In genomic region chr6:93416575-93417420, GRCh38 we compare ENCODE assay signal across 9 cellular contexts. TPM values are rescaled to one million over a fixed set of nuclear protein-coding genes. Genes with fewer than 3 reads are reported as not detected.
A peak's percentile ranks its signal among the peaks of the same experiment; 100 is the strongest.
DNase-seq lines count a peak whose midpoint lies in the region; ATAC-seq and TF ChIP-seq lines count a peak whose summit lies in the region.
"Had no signal": no experiment of that assay in that cellular context is flagged by ENCODE, and none has a peak within 500 bp of the region (broad histone marks: within the 10 kb centered on the region; RNA-seq: fewer than 3 reads in every experiment).

No MANE protein-coding gene starts in this region.

- ATAC-seq in GM21526 (IDR thresholded peaks at IDR 0.05; ENCODE audit: low FRiP score, unreplicated experiment) (no peak), GM21529 (IDR thresholded peaks at IDR 0.05; ENCODE audit: unreplicated experiment) (no peak)

- H3K36me3 ChIP-seq in smooth muscle cell (ENCODE audit: low read depth) = no peaks in the 10 kb centered on the region

- DNase-seq in DMS79 treated with DMSO at 0.1 percent for 48 hours (lab: John Stamatoyannopoulos, UW) (peak; percentile 59), NCI-H146 (lab: John Stamatoyannopoulos, UW) (peak; percentile 93), amygdala (lab: John Stamatoyannopoulos, UW) (peak in 37 of 56 donors; percentile 2 to 76 (median 37)), smooth muscle cell (lab: John Stamatoyannopoulos, UW; ENCODE audit: unreplicated experiment) (peak; percentile 50), LoVo (ENCODE audit: low spot score) (no peak)

- H3F3A ChIP-seq in smooth muscle cell (ENCODE audit: low read depth) = no peaks in the 10 kb centered on the region

- no peak overlapping the region for H3K9ac ChIP-seq in smooth muscle cell (ENCODE audit: low read depth)

- H3K4me2 ChIP-seq in smooth muscle cell = peak overlapping the region; percentile 90

- H3K27ac ChIP-seq in smooth muscle cell (ENCODE audit: low read depth) = no peak overlapping the region
- H3K27ac ChIP-seq: HL-60 had no signal

- no peaks in the 10 kb centered on the region for H3K27me3 ChIP-seq in smooth muscle cell (ENCODE audit: low read depth)

- peaks cover 37% of the 10 kb centered on the region for H3K79me2 ChIP-seq in smooth muscle cell (ENCODE audit: low read depth)

- H3K9me3 ChIP-seq in iPS-18c (ENCODE audit: control insufficient read depth, insufficient read depth, low read length) (no peaks in the 10 kb centered on the region), smooth muscle cell (replicated peaks; ENCODE audit: low read depth) (no peaks in the 10 kb centered on the region)

- peak overlapping the region; percentile 88 for H2AFZ ChIP-seq in smooth muscle cell (ENCODE audit: low read depth)

- TF ChIP-seq CTCF in smooth muscle cell (IDR thresholded peaks at IDR 0.05; ENCODE audit: borderline replicate concordance, insufficient read depth, poor library complexity, severe bottlenecking) = no peak

- WGBS in smooth muscle cell (ENCODE audit: low lambda C conversion rate) = 1% methylated on average over 51 of the region's 76 CpGs

- peaks cover 5% of the 10 kb centered on the region for H3K4me1 ChIP-seq in smooth muscle cell (ENCODE audit: low read depth)

- no peaks in the 10 kb centered on the region for H4K20me1 ChIP-seq in smooth muscle cell (ENCODE audit: low read depth)

- peak overlapping the region; percentile 81 for H3K4me3 ChIP-seq in iPS-18c (ENCODE audit: insufficient read depth, low read depth, low read length)
- H3K4me3 ChIP-seq in smooth muscle cell = peak overlapping the region; percentile 58

RNA-seq across cellular contexts. Expression of gene EPHA7, which starts 2.6 kb away (rescaled TPM):
- 6.2 and 8.2 TPM in 2 replicates for total RNA-seq in smooth muscle cell
- polyA plus RNA-seq in smooth muscle cell = 2.0 and 3.8 TPM in 2 replicates
